Comparison of ENCODE assay signal across 8 cellular contexts in the genomic region with DNA sequence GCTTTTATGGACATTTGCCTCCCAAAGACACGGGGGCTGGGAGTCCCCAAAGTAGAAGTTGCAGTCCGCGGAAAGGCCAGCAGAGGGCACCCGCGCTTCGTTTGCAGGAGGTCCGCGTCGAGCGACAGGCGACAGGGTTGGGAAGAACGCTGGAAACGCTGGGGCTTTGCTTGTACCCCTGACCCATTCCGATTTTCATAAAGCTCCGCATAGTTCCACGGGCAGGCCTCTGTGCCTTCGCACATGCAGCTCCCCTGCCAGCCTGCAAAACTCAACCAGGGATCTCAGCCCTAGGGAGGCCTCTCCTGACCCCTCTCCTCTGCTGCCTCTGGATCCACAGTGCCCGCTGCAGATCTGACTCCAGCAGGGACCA. TPM values are rescaled to one million over a fixed set of nuclear protein-coding genes. Genes with fewer than 3 reads are reported as not detected.
DNase-seq lines count a peak whose midpoint lies in the region; ATAC-seq and TF ChIP-seq lines count a peak whose summit lies in the region.

No MANE protein-coding gene starts in this region.

- DNase-seq in Calu3 (peak; percentile 87), RWPE2 (ENCODE audit: low spot score) (no peak), foreskin fibroblast (peak; percentile 42 to 83), neuronal stem cell (ENCODE audit: low spot score) (peak; percentile 85), superior temporal gyrus (ENCODE audit: extremely low spot score) (peak; percentile 96)
- DNase-seq in Jurkat, Clone E6-1 (ENCODE audit: low read depth, low spot score): peak; percentile 45
- peak; percentile 68 for DNase-seq in activated T-helper 9 cell treated with anti-CD3 and anti-CD28 coated beads, Interleukin-2, amount 50 U/mL, for 16 hours (ENCODE audit: low read depth)

- peaks cover 19% of the 10 kb centered on the region for H3K4me1 Mint-ChIP-seq in Calu3 (ENCODE audit: low read depth, unreplicated experiment)

- no peak overlapping the region for H4K91ac ChIP-seq in neuronal stem cell (ENCODE audit: low read depth, low read length, poor library complexity)

- H3K36me3 Mint-ChIP-seq in Calu3 (ENCODE audit: insufficient read depth, unreplicated experiment): no peaks in the 10 kb centered on the region

- CTCF ChIA-PET in Calu3 (lab: Charles Lee): interaction anchor here (1.0 to 3.8 kb wide), 6 partner anchors 9 to 112 kb away, joined by 4 to 71 read pairs (median 6); no protein-coding TSS in a partner anchor

- peaks cover 11% of the 10 kb centered on the region for H3K4me1 ChIP-seq in RWPE2 (ENCODE audit: insufficient read depth, poor library complexity, severe bottlenecking)
- H3K4me1 ChIP-seq in neuronal stem cell (ENCODE audit: control insufficient read depth in 2 of 2, insufficient read depth in 1 of 2, low read depth in 1 of 2, low read length in 2 of 2): peaks cover 10 to 44% of the 10 kb centered on the region in 2 donors

- ATAC-seq in RWPE2 (ENCODE audit: low read depth): peak; percentile 22
- ATAC-seq in HG03565 (IDR thresholded peaks at IDR 0.05; ENCODE audit: unreplicated experiment): no peak

- WGBS in neuronal stem cell (ENCODE audit: extremely low coverage in 2 of 2, insufficient read length in 2 of 2, insufficient replicate concordance in 1 of 2), 2 donors: no CpG with 5 or more reads among the region's 18 CpGs

- no peak overlapping the region for H4K8ac ChIP-seq in neuronal stem cell (ENCODE audit: low read depth, low read length)

- BruUV-seq in Calu3 (replicated peaks; lab: Mats Ljungman, UMichigan): no TSS peak

- H3K27ac ChIP-seq in RWPE2 (ENCODE audit: poor library complexity, severe bottlenecking): no peak overlapping the region
- H3K27ac ChIP-seq in neuronal stem cell (replicated peaks; ENCODE audit: low read length): no peak overlapping the region

- no peak overlapping the region for H2BK15ac ChIP-seq in neuronal stem cell (ENCODE audit: low read length)

- TF ChIP-seq CTCF in Calu3 (IDR thresholded peaks at IDR 0.05; ENCODE audit: unreplicated experiment) (peak; percentile 97), RWPE2 (IDR thresholded peaks at IDR 0.05; ENCODE audit: poor library complexity, severe bottlenecking) (peak; percentile 96), foreskin fibroblast (IDR thresholded peaks at IDR 0.05; ENCODE audit: low read depth, low read length) (peak; percentile 92)

- H3K4me3 Mint-ChIP-seq in Calu3 (ENCODE audit: low read depth, unreplicated experiment): no peak overlapping the region

- intact Hi-C loops in Calu3 (cut with micrococcal nuclease; ENCODE audit: unreplicated experiment): loop anchor here (1.0 to 5.0 kb wide), 2 partner anchors 55 to 109 kb away; no protein-coding TSS in a partner anchor

- H3K4me3 ChIP-seq in Jurkat, Clone E6-1 (ENCODE audit: low read length): no peak overlapping the region
- no peak overlapping the region for H3K4me3 ChIP-seq in RWPE2 (ENCODE audit: severe bottlenecking)
- no peak overlapping the region for H3K4me3 ChIP-seq in foreskin fibroblast (ENCODE audit: low read depth in 1 of 2, low read length in 2 of 2)
- no peak overlapping the region for H3K4me3 ChIP-seq in neuronal stem cell (ENCODE audit: low read length in 2 of 2)

- H3K18ac ChIP-seq in neuronal stem cell (ENCODE audit: low read length): peak overlapping the region; percentile 76

- H3K27me3 ChIP-seq in RWPE2 (ENCODE audit: insufficient read depth, poor library complexity, severe bottlenecking) (no peaks in the 10 kb centered on the region), neuronal stem cell (ENCODE audit: control insufficient read depth in 3 of 3, insufficient read depth in 3 of 3, low read depth in 1 of 3, low read length in 3 of 3) (no peaks in the 10 kb centered on the region)

- H2AK5ac ChIP-seq in neuronal stem cell (ENCODE audit: low read depth, low read length): no peak overlapping the region

- H3K14ac ChIP-seq in neuronal stem cell (ENCODE audit: low read length): no peak overlapping the region

- H3K23ac ChIP-seq in neuronal stem cell (ENCODE audit: low read depth, low read length, poor library complexity): no peak overlapping the region

- H2AFZ ChIP-seq in neuronal stem cell (ENCODE audit: low read length): peak overlapping the region; percentile 81

- H3K27me3 Mint-ChIP-seq in Calu3 (ENCODE audit: unreplicated experiment): peaks cover 26% of the 10 kb centered on the region

- H2BK5ac ChIP-seq in neuronal stem cell (ENCODE audit: low read length): no peak overlapping the region

- no peaks in the 10 kb centered on the region for H3K79me1 ChIP-seq in neuronal stem cell (ENCODE audit: low read depth, low read length)

- H3K36me3 ChIP-seq in RWPE2 (ENCODE audit: low read depth) (no peaks in the 10 kb centered on the region), neuronal stem cell (replicated peaks in 1 of 2; ENCODE audit: control insufficient read depth in 2 of 2, insufficient read depth in 2 of 2, low read length in 2 of 2) (no peaks in the 10 kb centered on the region)

- H3K9ac ChIP-seq in neuronal stem cell (ENCODE audit: low read depth, low read length, poor library complexity): no peak overlapping the region

- no peak overlapping the region for H3K4ac ChIP-seq in neuronal stem cell (ENCODE audit: low read length)

- no peak overlapping the region for H2BK12ac ChIP-seq in neuronal stem cell (ENCODE audit: low read length)

- H3K4me2 ChIP-seq in neuronal stem cell (ENCODE audit: insufficient read depth, low read length, poor library complexity, severe bottlenecking): no peak overlapping the region

- H3K9me3 Mint-ChIP-seq in Calu3 (ENCODE audit: low read depth, unreplicated experiment): no peaks in the 10 kb centered on the region

- no peak overlapping the region for H2BK120ac ChIP-seq in neuronal stem cell (ENCODE audit: low read depth, low read length)

- no peak overlapping the region for H3K27ac Mint-ChIP-seq in Calu3 (ENCODE audit: unreplicated experiment)

- H3K9me3 ChIP-seq in RWPE2 (ENCODE audit: severe bottlenecking) (no peaks in the 10 kb centered on the region), neuronal stem cell (replicated peaks in 1 of 2; ENCODE audit: control insufficient read depth in 2 of 2, insufficient read depth in 1 of 2, low read depth in 1 of 2, low read length in 2 of 2) (no peaks in the 10 kb centered on the region)

RNA-seq across cellular contexts. Expression of gene LAPTM5, which starts 44.2 kb away (rescaled TPM):
- not detected in 2 replicates for total RNA-seq in Calu3 (2022)
- polyA plus RNA-seq in Jurkat, Clone E6-1 (2012; ENCODE audit: insufficient read depth, insufficient read length): 185 TPM
- polyA plus RNA-seq in neuronal stem cell (2013, experiment 1 of 2): 0.15 TPM
- polyA plus RNA-seq in neuronal stem cell (2013, experiment 2 of 2): 0.10 TPM
